ENCODE assay signal across 10 cellular contexts in genomic region chr7:1741751-1742554, GRCh38.
DNase-seq lines count a peak whose midpoint lies in the region; ATAC-seq, FAIRE-seq and TF ChIP-seq lines count a peak whose summit lies in the region.
"Had no signal": no experiment of that assay in that cellular context is flagged by ENCODE, and none has a peak within 500 bp of the region (broad histone marks: within the 10 kb centered on the region; RNA-seq: fewer than 3 reads in every experiment).

No MANE protein-coding gene starts in this region.

- peak overlapping the region; percentile 63 for H3K4me3 Mint-ChIP-seq in activated naive CD8-positive, alpha-beta T cell treated with anti-CD3 and anti-CD28 coated beads, Interleukin-2, amount 50 U/mL, for 24 hours
- H3K4me3 Mint-ChIP-seq: T-helper 1 cell treated with Interleukin-12 subunit alpha and Interleukin-12 subunit beta and Interleukin-4 antibody, amounts not matched to agents 30 μg/mL and 1 μg/mL, for 36 hours had no signal

- H3K4me1 Mint-ChIP-seq in activated naive CD8-positive, alpha-beta T cell treated with anti-CD3 and anti-CD28 coated beads, Interleukin-2, amount 50 U/mL, for 24 hours = peaks cover 22% of the 10 kb centered on the region

- DNase-seq in GM12892 (ENCODE audit: insufficient read length) (peak; percentile 67), NCI-H524 treated with DMSO at 0.1 percent for 48 hours (lab: John Stamatoyannopoulos, UW) (peak; percentile 28), spleen (peak; percentile 88), NCI-H1436 (lab: John Stamatoyannopoulos, UW) (no peak)
- DNase-seq in activated naive CD8-positive, alpha-beta T cell treated with anti-CD3 and anti-CD28 coated beads, Interleukin-2, amount 50 U/mL, for 24 hours = peak; percentile 18
- DNase-seq: NCI-H1417 treated with DMSO at 0.1 percent for 48 hours had no signal

- H3K9me3 Mint-ChIP-seq in activated naive CD8-positive, alpha-beta T cell treated with anti-CD3 and anti-CD28 coated beads, Interleukin-2, amount 50 U/mL, for 24 hours = no peaks in the 10 kb centered on the region
- H3K9me3 Mint-ChIP-seq: T-helper 1 cell treated with Interleukin-12 subunit alpha and Interleukin-12 subunit beta and Interleukin-4 antibody, amounts not matched to agents 30 μg/mL and 1 μg/mL, for 36 hours had no signal

- H3K27me3 ChIP-seq in spleen (replicated peaks in 1 of 7) = peaks cover 0 to 29% (median 0%) of the 10 kb centered on the region in 7 donors
- H3K27me3 ChIP-seq: cardiac muscle cell had no signal

- no peak for FAIRE-seq in GM12892 (lab: Jason Lieb, UNC)

- peak; percentile 58; the same call in 1 of the 2 replicates for TF ChIP-seq POLR2A in GM12892 (IDR thresholded peaks at IDR 0.05; ENCODE audit: low read depth, low read length)
- no peak for TF ChIP-seq POLR2A in spleen (IDR thresholded peaks at IDR 0.05)

- WGBS in spleen, 5 donors = 48 to 58% (median 53%) methylated on average over 23 to 33 of the region's 33 CpGs

- H3K9me3 ChIP-seq in spleen = no peaks in the 10 kb centered on the region

- no peaks in the 10 kb centered on the region for H3K27me3 Mint-ChIP-seq in activated naive CD8-positive, alpha-beta T cell treated with anti-CD3 and anti-CD28 coated beads, Interleukin-2, amount 50 U/mL, for 24 hours

- peaks cover 7 to 45% (median 26%) of the 10 kb centered on the region in 6 donors for H3K4me1 ChIP-seq in spleen

- peak overlapping the region in 7 of 8 donors; percentile 14 to 73 (median 59) for H3K27ac ChIP-seq in spleen
- H3K27ac ChIP-seq: cardiac muscle cell had no signal

- H3K27ac Mint-ChIP-seq in activated naive CD8-positive, alpha-beta T cell treated with anti-CD3 and anti-CD28 coated beads, Interleukin-2, amount 50 U/mL, for 24 hours = no peak overlapping the region
- H3K27ac Mint-ChIP-seq: T-helper 1 cell treated with Interleukin-12 subunit alpha and Interleukin-12 subunit beta and Interleukin-4 antibody, amounts not matched to agents 30 μg/mL and 1 μg/mL, for 36 hours had no signal

- intact Hi-C loops in spleen (cut with DNase I; ENCODE audit: low total_unique reads) = no loop called here

- peak overlapping the region in 5 of 8 donors; percentile 4 to 55 (median 9) for H3K4me3 ChIP-seq in spleen
- H3K4me3 ChIP-seq: cardiac muscle cell had no signal

- ATAC-seq in activated naive CD8-positive, alpha-beta T cell treated with anti-CD3 and anti-CD28 coated beads, Interleukin-2, amount 50 U/mL, for 24 hours = peak; percentile 20
- no peak for ATAC-seq in GM19467 (IDR thresholded peaks at IDR 0.05; ENCODE audit: unreplicated experiment)
- ATAC-seq in HG03095 (IDR thresholded peaks at IDR 0.05; ENCODE audit: unreplicated experiment) = no peak

- no peak for TF ChIP-seq CTCF in spleen (IDR thresholded peaks at IDR 0.05 in 8 of 11, conservative IDR thresholded peaks at IDR 0.05 in 3 of 11)

- no peaks in the 10 kb centered on the region for H3K36me3 Mint-ChIP-seq in activated naive CD8-positive, alpha-beta T cell treated with anti-CD3 and anti-CD28 coated beads, Interleukin-2, amount 50 U/mL, for 24 hours (ENCODE audit: low read depth)

- H3K36me3 ChIP-seq in spleen = peaks cover 0 to 9% (median 0%) of the 10 kb centered on the region in 6 donors
